8 cellular contexts compared by ENCODE assay signal in the genomic region with DNA sequence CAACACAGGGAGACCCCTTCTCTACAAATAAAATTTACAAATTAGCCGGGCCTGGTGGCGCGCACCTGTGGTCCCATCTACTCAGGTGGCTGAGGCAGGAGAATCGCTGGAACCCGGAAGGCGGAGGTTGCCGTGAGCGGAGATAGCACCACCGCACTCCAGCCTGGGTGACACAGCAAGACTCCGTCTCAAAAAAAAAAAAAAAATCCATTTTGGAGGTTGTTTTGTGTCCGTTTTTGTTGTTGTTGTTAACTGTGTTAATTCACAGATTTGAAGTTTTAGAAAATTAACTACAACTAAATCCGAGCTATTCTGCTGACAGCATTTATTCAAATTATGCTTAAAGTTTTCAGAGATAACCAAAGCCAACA. TPM values are rescaled to one million over a fixed set of nuclear protein-coding genes. Genes with fewer than 3 reads are reported as not detected.
DNase-seq lines count a peak whose midpoint lies in the region; ATAC-seq, FAIRE-seq and TF ChIP-seq lines count a peak whose summit lies in the region.

No MANE protein-coding gene starts in this region.

- H3K36me3 ChIP-seq in RWPE2 (ENCODE audit: low read depth) = peaks cover 13% of the 10 kb centered on the region; the same call in 1 of the 2 replicates
- peaks cover 0 to 16% of the 10 kb centered on the region in 2 experiments for H3K36me3 ChIP-seq in mesenchymal stem cell (ENCODE audit: control insufficient read depth in 1 of 2, insufficient read depth in 2 of 2, low read depth in 1 of 2, low read length in 2 of 2)

- no peak overlapping the region for H3K23ac ChIP-seq in mesenchymal stem cell (ENCODE audit: low read length in 2 of 2)

- H3K4ac ChIP-seq in mesenchymal stem cell (ENCODE audit: low read depth in 1 of 2, low read length in 2 of 2) = no peak overlapping the region

- no peak overlapping the region for H2BK12ac ChIP-seq in mesenchymal stem cell (ENCODE audit: low read length in 2 of 2)

- ATAC-seq in RWPE2 (ENCODE audit: low read depth) = peak; percentile 7; the same call in 1 of the 3 replicates

- H3K4me2 ChIP-seq in mesenchymal stem cell (ENCODE audit: low read length, poor library complexity, severe bottlenecking) = peak overlapping the region; percentile 77

- no peak overlapping the region for H2AK5ac ChIP-seq in mesenchymal stem cell (ENCODE audit: low read length, severe bottlenecking)

- H2AFZ ChIP-seq in mesenchymal stem cell (ENCODE audit: low read depth, low read length) = no peak overlapping the region

- peak overlapping the region; percentile 67 for H2BK120ac ChIP-seq in mesenchymal stem cell (ENCODE audit: low read depth, low read length)

- no peak for TF ChIP-seq CTCF in RWPE2 (IDR thresholded peaks at IDR 0.05; ENCODE audit: poor library complexity, severe bottlenecking)
- TF ChIP-seq CTCF in cardiac fibroblast (IDR thresholded peaks at IDR 0.05; ENCODE audit: low read depth, low read length) = no peak
- TF ChIP-seq CTCF in GM10248 (IDR thresholded peaks at IDR 0.05; ENCODE audit: control extremely low read depth, extremely low read depth, low read depth, missing control alignments) = no peak

- H3K18ac ChIP-seq in mesenchymal stem cell (ENCODE audit: low read depth in 1 of 2, low read length in 2 of 2) = peak overlapping the region; percentile 58 to 73

- no peak overlapping the region for H2BK5ac ChIP-seq in mesenchymal stem cell (ENCODE audit: low read depth, low read length, poor library complexity, severe bottlenecking)

- POLR2A ChIA-PET in GM10248 (lab: Yijun Ruan, JAX) = interaction anchor here (0.7 kb wide), 1 partner anchor 270 kb away, joined by 3 read pairs; no protein-coding TSS in a partner anchor

- no peak overlapping the region for H3K14ac ChIP-seq in mesenchymal stem cell (ENCODE audit: low read length in 2 of 2)

- no peaks in the 10 kb centered on the region for H3K27me3 ChIP-seq in RWPE2 (ENCODE audit: insufficient read depth, poor library complexity, severe bottlenecking)
- no peaks in the 10 kb centered on the region for H3K27me3 ChIP-seq in mesenchymal stem cell (ENCODE audit: control insufficient read depth in 1 of 2, insufficient read depth in 1 of 2, low read length in 2 of 2)

- FAIRE-seq in GM19239 (lab: Jason Lieb, UNC) = no peak

- whole genome bisulfite sequencing in mesenchymal stem cell = 25% methylated on average over 4 of the region's 12 CpGs

- peaks cover 13% of the 10 kb centered on the region for H3K79me1 ChIP-seq in mesenchymal stem cell (replicated peaks; ENCODE audit: low read length, poor library complexity, severe bottlenecking)

- no peaks in the 10 kb centered on the region for H3K9me3 ChIP-seq in RWPE2 (ENCODE audit: severe bottlenecking)
- no peaks in the 10 kb centered on the region for H3K9me3 ChIP-seq in mesenchymal stem cell (ENCODE audit: control insufficient read depth, low read length)

- DNase-seq in NCI-H1417 (lab: John Stamatoyannopoulos, UW) (peak in 2 of 3 experiments; percentile 45 to 76), NCI-H1417 treated with DMSO at 0.1 percent for 48 hours (lab: John Stamatoyannopoulos, UW) (no peak), RWPE2 (ENCODE audit: low spot score) (no peak), cardiac fibroblast (ENCODE audit: low read depth in 2 of 2) (no peak), mesenchymal stem cell (no peak), GM19239 (ENCODE audit: insufficient read length, low spot score) (no peak), GM10248 (ENCODE audit: extremely low spot score) (no peak)

- H3K4me3 ChIP-seq in RWPE2 (ENCODE audit: severe bottlenecking) (peak overlapping the region; percentile 88), cardiac fibroblast (replicated peaks in 1 of 2; ENCODE audit: low read depth in 2 of 2, low read length in 2 of 2) (peak overlapping the region; percentile 69 to 74), mesenchymal stem cell (ENCODE audit: insufficient read depth in 1 of 2, low read depth in 1 of 2, low read length in 2 of 2) (peak overlapping the region; percentile 77 to 86)

- H4K91ac ChIP-seq in mesenchymal stem cell (ENCODE audit: low read length) = no peak overlapping the region

- H3K4me1 ChIP-seq in RWPE2 (ENCODE audit: insufficient read depth, poor library complexity, severe bottlenecking) (no peaks in the 10 kb centered on the region), mesenchymal stem cell (ENCODE audit: control insufficient read depth, insufficient read depth, low read depth, low read length) (no peaks in the 10 kb centered on the region)

- CTCF ChIA-PET in GM10248 (lab: Yijun Ruan, JAX) = interaction anchor here (0.9 to 3.6 kb wide), 6 partner anchors 9 to 149 kb away, joined by 3 to 10 read pairs (median 3); a partner anchor contains a TSS

- H3K9ac ChIP-seq in mesenchymal stem cell (ENCODE audit: low read length) = peak overlapping the region; percentile 93

- H3K27ac ChIP-seq in RWPE2 (ENCODE audit: poor library complexity, severe bottlenecking) (peak overlapping the region; percentile 69), mesenchymal stem cell (ENCODE audit: low read length, poor library complexity, severe bottlenecking) (peak overlapping the region; percentile 61), temporal lobe (ENCODE audit: low read depth, low read length) (peak overlapping the region; percentile 84)

- peak overlapping the region; percentile 97 for H4K8ac ChIP-seq in mesenchymal stem cell (ENCODE audit: low read length)

- H2BK15ac ChIP-seq in mesenchymal stem cell (ENCODE audit: low read depth, poor library complexity, severe bottlenecking) = no peak overlapping the region

RNA-seq across cellular contexts. Expression of gene CLCC1, which starts 0.6 kb away (rescaled TPM):
- polyA plus RNA-seq in mesenchymal stem cell (2013, experiment 1 of 2) = 29.0 TPM
- 30.6 TPM for polyA plus RNA-seq in mesenchymal stem cell (2013, experiment 2 of 2)
- 26.1 TPM for total RNA-seq in temporal lobe

Comparison
In these comparisons a context has a peak if more than half of its experiments do, and no peak if none do; other contexts are left out.
1. DNase-seq: peak in NCI-H1417 (2 of 3); none in NCI-H1417 treated with DMSO at 0.1 percent for 48 hours (single experiment), RWPE2 (single experiment), cardiac fibroblast (0 of 2), mesenchymal stem cell (single experiment), GM19239 (single experiment) and GM10248 (single experiment).
2. Peak in every context shown above with its lines, with median percentiles within 50 percentile points of each other: H3K27ac ChIP-seq and H3K4me3 ChIP-seq.